ENCODE assay signal across 8 cellular contexts in the genomic region with DNA sequence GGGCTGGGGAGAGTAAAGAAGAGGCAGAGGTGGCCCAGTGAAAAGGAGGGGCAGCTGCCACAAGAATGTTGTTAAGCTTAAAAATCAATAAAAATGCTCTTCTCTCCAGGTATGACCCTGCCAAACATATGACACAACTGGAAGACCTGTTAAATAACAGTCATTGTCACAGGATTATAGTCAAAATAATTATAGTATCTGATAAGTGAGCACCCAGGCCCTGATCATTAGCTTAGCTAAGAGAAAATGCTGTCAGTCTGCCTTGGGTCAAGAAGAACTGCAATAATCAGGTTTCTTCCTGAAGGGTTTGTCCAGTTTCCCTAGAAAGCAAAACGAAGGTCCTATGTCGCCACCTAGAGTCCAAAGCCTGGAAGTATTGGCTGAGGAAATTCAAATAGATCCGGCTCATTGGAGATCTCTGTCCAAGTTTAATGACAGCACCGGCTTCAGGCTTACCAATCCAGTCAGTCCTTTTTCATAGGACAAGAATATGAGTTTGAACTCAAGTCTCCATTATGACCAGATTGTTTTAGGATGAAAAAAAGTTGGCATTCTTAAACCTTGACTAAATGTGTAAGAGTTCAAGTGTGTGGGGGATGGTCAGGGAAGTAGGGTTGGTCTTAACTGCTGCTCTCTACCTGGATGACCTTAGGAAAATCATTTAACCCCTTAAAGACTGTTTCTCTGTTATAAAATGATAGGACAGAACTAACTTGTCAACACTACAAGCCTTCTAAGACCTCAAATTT. TPM values are rescaled to one million over a fixed set of nuclear protein-coding genes. Genes with fewer than 3 reads are reported as not detected.
DNase-seq lines count a peak whose midpoint lies in the region; ATAC-seq and TF ChIP-seq lines count a peak whose summit lies in the region.

No MANE protein-coding gene starts in this region.

- H3K9me3 ChIP-seq in left ventricle myocardium inferior (replicated peaks) = peaks cover 2% of the 10 kb centered on the region

- no peaks in the 10 kb centered on the region for H3K36me3 ChIP-seq in left ventricle myocardium inferior

- no peak overlapping the region for H3K27ac ChIP-seq in left ventricle myocardium inferior (replicated peaks)

- H3K4me3 Mint-ChIP-seq in activated naive CD4-positive, alpha-beta T cell treated with anti-CD3 and anti-CD28 coated beads for 36 hours = no peak overlapping the region

- no peaks in the 10 kb centered on the region for H3K4me1 Mint-ChIP-seq in activated naive CD4-positive, alpha-beta T cell treated with anti-CD3 and anti-CD28 coated beads for 36 hours (ENCODE audit: low read depth)

- peak; percentile 75 for DNase-seq in DMS53 (lab: John Stamatoyannopoulos, UW)
- peak; percentile 89 for DNase-seq in HT-29 (ENCODE audit: low spot score)
- DNase-seq in NCI-H524 (lab: John Stamatoyannopoulos, UW) = peak; percentile 95 to 97
- DNase-seq in activated naive CD4-positive, alpha-beta T cell treated with anti-CD3 and anti-CD28 coated beads for 36 hours = peak; percentile 69
- no peak for DNase-seq in left ventricle myocardium inferior
- peak; percentile 6 for DNase-seq in skeletal muscle cell (ENCODE audit: low read depth)
- DNase-seq in stimulated activated naive CD4-positive, alpha-beta T cell treated with Interleukin-2 at 50 U/mL for 16 hours (lab: John Stamatoyannopoulos, UW) = no peak

- no peak overlapping the region for H3K27ac Mint-ChIP-seq in activated naive CD4-positive, alpha-beta T cell treated with anti-CD3 and anti-CD28 coated beads for 36 hours

- H3K27me3 ChIP-seq in left ventricle myocardium inferior (ENCODE audit: low read depth) = peaks cover 65% of the 10 kb centered on the region

- H3K36me3 Mint-ChIP-seq in activated naive CD4-positive, alpha-beta T cell treated with anti-CD3 and anti-CD28 coated beads for 36 hours (ENCODE audit: low read depth) = no peaks in the 10 kb centered on the region

- TF ChIP-seq CTCF in left ventricle myocardium inferior (IDR thresholded peaks at IDR 0.05; ENCODE audit: borderline replicate concordance) = peak; percentile 80

- H3K9me3 Mint-ChIP-seq in activated naive CD4-positive, alpha-beta T cell treated with anti-CD3 and anti-CD28 coated beads for 36 hours = no peaks in the 10 kb centered on the region

- intact Hi-C loops in activated naive CD4-positive, alpha-beta T cell treated with anti-CD3 and anti-CD28 coated beads for 36 hours (cut with micrococcal nuclease) = loop anchor here (1.0 to 10.0 kb wide), 6 partner anchors 52 to 726 kb away; no protein-coding TSS in a partner anchor
- intact Hi-C loops in left ventricle myocardium inferior (cut with micrococcal nuclease) = no loop called here

- peak; percentile 64 for ATAC-seq in GM19455 (IDR thresholded peaks at IDR 0.05; ENCODE audit: unreplicated experiment)

- CTCF ChIA-PET in activated naive CD4-positive, alpha-beta T cell treated with anti-CD3 and anti-CD28 coated beads for 36 hours (lab: Charles Lee) = interaction anchor here (0.6 to 4.5 kb wide), 11 partner anchors 20 to 357 kb away, joined by 3 to 41 read pairs (median 4); no protein-coding TSS in a partner anchor

- H3K27me3 Mint-ChIP-seq in activated naive CD4-positive, alpha-beta T cell treated with anti-CD3 and anti-CD28 coated beads for 36 hours (ENCODE audit: low read depth) = peaks cover 13% of the 10 kb centered on the region

- H3K4me3 ChIP-seq in left ventricle myocardium inferior (no peak overlapping the region), skeletal muscle cell (ENCODE audit: low read depth, low read length) (no peak overlapping the region)

- no peaks in the 10 kb centered on the region for H3K4me1 ChIP-seq in left ventricle myocardium inferior

RNA-seq across cellular contexts. Expression of gene NKX2-8, which starts 22.5 kb away (rescaled TPM):
- not detected in 2 replicates for total RNA-seq in HT-29 (2014; rRNA removed; shearing (Covaris generic))
- not detected for total RNA-seq in activated naive CD4-positive, alpha-beta T cell treated with anti-CD3 and anti-CD28 coated beads for 36 hours
- total RNA-seq in left ventricle myocardium inferior = not detected

RNA-seq across cellular contexts. Expression of gene PAX9, which starts 56.7 kb away (rescaled TPM):
- 1.5 and 2.7 TPM in 2 replicates for total RNA-seq in HT-29 (2014; rRNA removed; shearing (Covaris generic))
- total RNA-seq in activated naive CD4-positive, alpha-beta T cell treated with anti-CD3 and anti-CD28 coated beads for 36 hours = not detected
- total RNA-seq in left ventricle myocardium inferior = not detected

Comparison
In these comparisons a context has a peak if more than half of its experiments do, and no peak if none do; other contexts are left out.
1. DNase-seq: peak in DMS53 (single experiment), HT-29 (single experiment), NCI-H524 (2 of 2), activated naive CD4-positive, alpha-beta T cell treated with anti-CD3 and anti-CD28 coated beads for 36 hours (single experiment) and skeletal muscle cell (single experiment); none in left ventricle myocardium inferior (single experiment) and stimulated activated naive CD4-positive, alpha-beta T cell treated with Interleukin-2 at 50 U/mL for 16 hours (single experiment).